Comparison of ENCODE assay signal across 18 cellular contexts in genomic region chr9:34025811-34026210, GRCh38.
"Had no signal": no experiment of that assay in that cellular context is flagged by ENCODE, and none has a peak within 500 bp of the region (broad histone marks: within the 10 kb centered on the region; RNA-seq: fewer than 3 reads in every experiment).

No MANE protein-coding gene starts in this region.

- H3K9me3 ChIP-seq: breast epithelium, lower lobe of right lung, upper lobe of right lung had no signal

- H3K4me1 ChIP-seq: breast epithelium had no signal

- H3K36me3 ChIP-seq: breast epithelium had no signal

- DNase-seq: activated CD4-positive, alpha-beta T cell treated with anti-CD3 and anti-CD28 coated beads, Interleukin-2, amount 50 U/mL, for 1 hour; activated CD4-positive, CD25-positive, alpha-beta regulatory T cell; activated gamma-delta T cell; activated naive CD8-positive, alpha-beta T cell treated with anti-CD3 and anti-CD28 coated beads for 36 hours; activated T-cell treated with anti-CD3 and anti-CD28 coated beads, Interleukin-2, amount 50 U/mL, for 24 hours; aorta; foreskin melanocyte; hypothalamus; kidney glomerular epithelial cell; lower lobe of right lung; naive thymus-derived CD8-positive, alpha-beta T cell; nucleus accumbens; stimulated activated CD4-positive, alpha-beta T cell treated with anti-CD3 and anti-CD28 coated beads, Interleukin-2, amount 100 ng/mL, for 48 hours; stimulated activated naive CD4-positive, alpha-beta T cell treated with Interleukin-2 at 50 U/mL for 16 hours; T-helper 2 cell; upper lobe of right lung had no signal

- ATAC-seq: naive thymus-derived CD8-positive, alpha-beta T cell had no signal

- H3K27me3 Mint-ChIP-seq: activated naive CD8-positive, alpha-beta T cell treated with anti-CD3 and anti-CD28 coated beads for 36 hours; activated T-cell treated with anti-CD3 and anti-CD28 coated beads, Interleukin-2, amount 50 U/mL, for 24 hours; naive thymus-derived CD8-positive, alpha-beta T cell; progenitor cell of endocrine pancreas had no signal

- H3K27me3 ChIP-seq: breast epithelium, upper lobe of right lung had no signal

- H3K27ac ChIP-seq: breast epithelium, lower lobe of right lung, upper lobe of right lung had no signal

- H3K4me3 ChIP-seq: breast epithelium, lower lobe of right lung, upper lobe of right lung had no signal

- H3K4me3 Mint-ChIP-seq: activated naive CD8-positive, alpha-beta T cell treated with anti-CD3 and anti-CD28 coated beads for 36 hours; activated T-cell treated with anti-CD3 and anti-CD28 coated beads, Interleukin-2, amount 50 U/mL, for 24 hours; naive thymus-derived CD8-positive, alpha-beta T cell had no signal

- H3K9me3 Mint-ChIP-seq: activated naive CD8-positive, alpha-beta T cell treated with anti-CD3 and anti-CD28 coated beads for 36 hours; activated T-cell treated with anti-CD3 and anti-CD28 coated beads, Interleukin-2, amount 50 U/mL, for 24 hours; naive thymus-derived CD8-positive, alpha-beta T cell had no signal
